1 cellular context compared by ENCODE assay signal in genomic region chr6:11229267-11230043, GRCh38.
TF ChIP-seq lines count a peak whose summit lies in the region.

No MANE protein-coding gene starts in this region.

TF ChIP-seq in HepG2, 621 proteins besides CTCF, POLR2A, EP300 and RAD21 (continued from another document and continues in another):
- peak; percentile 73; the same call in 1 of the 2 replicates for TF ChIP-seq KDM5B (CRISPR knock-in tag; IDR thresholded peaks at IDR 0.05; ENCODE audit: borderline replicate concordance)
- TF ChIP-seq THAP8 (CRISPR knock-in tag; IDR thresholded peaks at IDR 0.05; ENCODE audit: borderline replicate concordance) = 0 out of 2 replicates have a peak, but pooled peaks have one; percentile 22
- TF ChIP-seq GLI4 (CRISPR knock-in tag; IDR thresholded peaks at IDR 0.05; ENCODE audit: borderline replicate concordance) = peak; percentile 65; the same call in 1 of the 2 replicates
- TF ChIP-seq ZMYM4 (CRISPR knock-in tag; IDR thresholded peaks at IDR 0.05) = peak; percentile 40; the same call in 1 of the 2 replicates
- TF ChIP-seq BRCA1 (CRISPR knock-in tag; IDR thresholded peaks at IDR 0.05) = 0 out of 2 replicates have a peak, but pooled peaks have one; percentile 11
- TF ChIP-seq ZNF740 (CRISPR knock-in tag; IDR thresholded peaks at IDR 0.05) = 0 out of 2 replicates have a peak, but pooled peaks have one; percentile 20
- 0 out of 2 replicates have a peak, but pooled peaks have one; percentile 31 for TF ChIP-seq ZNF546 (CRISPR knock-in tag; conservative IDR thresholded peaks at IDR 0.05)
- no peak for TF ChIP-seq TERF1 (CRISPR knock-in tag; IDR thresholded peaks at IDR 0.05)
- no peak for TF ChIP-seq ZNF362 (CRISPR knock-in tag; IDR thresholded peaks at IDR 0.05; ENCODE audit: borderline replicate concordance)
- TF ChIP-seq AGO1 (IDR thresholded peaks at IDR 0.05; ENCODE audit: low read depth, low read length, poor library complexity, severe bottlenecking) = peak; percentile 52
- TF ChIP-seq KAT2B (IDR thresholded peaks at IDR 0.05; ENCODE audit: borderline replicate concordance, low read depth, low read length) = no peak
- no peak for TF ChIP-seq ZFP37 (CRISPR knock-in tag; IDR thresholded peaks at IDR 0.05; ENCODE audit: borderline replicate concordance)
- no peak; the same call in 1 of the 2 replicates for TF ChIP-seq ZBED4 (CRISPR knock-in tag; IDR thresholded peaks at IDR 0.05; ENCODE audit: borderline replicate concordance)
- no peak for TF ChIP-seq ZSCAN21 (CRISPR knock-in tag; IDR thresholded peaks at IDR 0.05; ENCODE audit: borderline replicate concordance)
- no peak for TF ChIP-seq ZNF709 (CRISPR knock-in tag; IDR thresholded peaks at IDR 0.05)
- TF ChIP-seq ZFYVE20 (CRISPR knock-in tag; IDR thresholded peaks at IDR 0.05; ENCODE audit: borderline replicate concordance, low read depth) = no peak
- 0 out of 2 replicates have a peak, but pooled peaks have one; percentile 20 for TF ChIP-seq ZNF317 (CRISPR knock-in tag; IDR thresholded peaks at IDR 0.05)
- TF ChIP-seq ZNF260 (CRISPR knock-in tag; IDR thresholded peaks at IDR 0.05; ENCODE audit: borderline replicate concordance, low read depth) = no peak
- peak; percentile 37 for TF ChIP-seq HNRNPLL (IDR thresholded peaks at IDR 0.05; ENCODE audit: low read depth, low read length, poor library complexity, severe bottlenecking)
- TF ChIP-seq ZNF44 (CRISPR knock-in tag; IDR thresholded peaks at IDR 0.05) = no peak
- TF ChIP-seq ZNF768 (CRISPR knock-in tag; IDR thresholded peaks at IDR 0.05) = peak; percentile 43; the same call in 1 of the 2 replicates
- no peak for TF ChIP-seq STAT5B (CRISPR knock-in tag; IDR thresholded peaks at IDR 0.05)
- TF ChIP-seq ZNF558 (CRISPR knock-in tag; IDR thresholded peaks at IDR 0.05; ENCODE audit: borderline replicate concordance) = peak; percentile 85; the same call in 1 of the 2 replicates
- no peak for TF ChIP-seq ZBTB21 (CRISPR knock-in tag; IDR thresholded peaks at IDR 0.05)
- TF ChIP-seq RNF2 (conservative IDR thresholded peaks at IDR 0.05; ENCODE audit: low read depth) = no peak
- no peak for TF ChIP-seq BHLHE40 (IDR thresholded peaks at IDR 0.05; ENCODE audit: low read length)
- no peak for TF ChIP-seq KLF12 (CRISPR knock-in tag; IDR thresholded peaks at IDR 0.05; ENCODE audit: borderline replicate concordance)
- peak; percentile 69; the same call in 1 of the 2 replicates for TF ChIP-seq ARID4A (CRISPR knock-in tag; IDR thresholded peaks at IDR 0.05; ENCODE audit: borderline replicate concordance)
- peak; percentile 95 for TF ChIP-seq AGO2 (optimal IDR thresholded peaks at IDR 0.05; ENCODE audit: low read depth, low read length)
- no peak for TF ChIP-seq TOPORS (CRISPR knock-in tag; IDR thresholded peaks at IDR 0.05)
- no peak for TF ChIP-seq SATB2 (CRISPR knock-in tag; IDR thresholded peaks at IDR 0.05)
- 0 out of 2 replicates have a peak, but pooled peaks have one; percentile 35 for TF ChIP-seq ZNF547 (CRISPR knock-in tag; IDR thresholded peaks at IDR 0.05)
- TF ChIP-seq STAG1 (CRISPR knock-in tag; IDR thresholded peaks at IDR 0.05) = peak; percentile 21; the same call in 1 of the 2 replicates
- 0 out of 2 replicates have a peak, but pooled peaks have one; percentile 39 for TF ChIP-seq ZNF503 (CRISPR knock-in tag; IDR thresholded peaks at IDR 0.05)
- TF ChIP-seq ZBTB38 (CRISPR knock-in tag; IDR thresholded peaks at IDR 0.05) = peak; percentile 51; the same call in 1 of the 2 replicates
- TF ChIP-seq TEAD3 (CRISPR knock-in tag; optimal IDR thresholded peaks at IDR 0.05; ENCODE audit: borderline replicate concordance) = peak; percentile 23
- 0 out of 2 replicates have a peak, but pooled peaks have one; percentile 28 for TF ChIP-seq THAP9 (CRISPR knock-in tag; IDR thresholded peaks at IDR 0.05; ENCODE audit: borderline replicate concordance)
- no peak for TF ChIP-seq PHF21A (CRISPR knock-in tag; IDR thresholded peaks at IDR 0.05)
- 0 out of 2 replicates have a peak, but pooled peaks have one; percentile 27 for TF ChIP-seq IKZF5 (CRISPR knock-in tag; IDR thresholded peaks at IDR 0.05)
- TF ChIP-seq TFAP4 (IDR thresholded peaks at IDR 0.05; ENCODE audit: borderline replicate concordance, low read depth) = peak; percentile 78; the same call in 1 of the 2 replicates
- TF ChIP-seq GABPB1 (CRISPR knock-in tag; IDR thresholded peaks at IDR 0.05) = peak; percentile 51
- no peak for TF ChIP-seq ARNT (IDR thresholded peaks at IDR 0.05)
- TF ChIP-seq SAP130 (CRISPR knock-in tag; IDR thresholded peaks at IDR 0.05; ENCODE audit: low read depth) = peak; percentile 74
- TF ChIP-seq SP2 (CRISPR knock-in tag; IDR thresholded peaks at IDR 0.05) = no peak
- peak; percentile 40; the same call in 1 of the 2 replicates for TF ChIP-seq ZNF607 (CRISPR knock-in tag; IDR thresholded peaks at IDR 0.05; ENCODE audit: borderline replicate concordance)
